Comparison of ENCODE assay signal across 16 cellular contexts in genomic region chr15:65550681-65551098, GRCh38. TPM values are rescaled to one million over a fixed set of nuclear protein-coding genes. Genes with fewer than 3 reads are reported as not detected.
A peak's percentile ranks its signal among the peaks of the same experiment; 100 is the strongest.
DNase-seq lines count a peak whose midpoint lies in the region; ATAC-seq and TF ChIP-seq lines count a peak whose summit lies in the region.
"Had no signal": no experiment of that assay in that cellular context is flagged by ENCODE, and none has a peak within 500 bp of the region (broad histone marks: within the 10 kb centered on the region; RNA-seq: fewer than 3 reads in every experiment).

No MANE protein-coding gene starts in this region.

- CTCF ChIA-PET in HEK293 (lab: Yijun Ruan, JAX): interaction anchor here (1.1 kb wide), 1 partner anchor 141 kb away, joined by 3 read pairs; no protein-coding TSS in a partner anchor
- CTCF ChIA-PET in RWPE1 (lab: Yijun Ruan, JAX): interaction anchor here (0.6 kb wide), 1 partner anchor 40 kb away, joined by 3 read pairs; no protein-coding TSS in a partner anchor

- peaks cover 14% of the 10 kb centered on the region in 2 donors for H3K4me1 Mint-ChIP-seq in natural killer cell treated with Interleukin-12 subunit alpha and Interleukin-12 subunit beta and Interleukin-15 and Interleukin-18, amount 100 ng/mL, for 72 hours (ENCODE audit: low read depth in 2 of 2)

- DNase-seq in body of pancreas (no peak), left lung (no peak), NCI-H1105 (lab: John Stamatoyannopoulos, UW) (no peak), RWPE1 (ENCODE audit: low spot score) (no peak), DMS 273 treated with DMSO at 0.1 percent for 48 hours (lab: John Stamatoyannopoulos, UW) (no peak)
- DNase-seq in natural killer cell treated with Interleukin-12 subunit alpha and Interleukin-12 subunit beta and Interleukin-15 and Interleukin-18, amount 100 ng/mL, for 72 hours (ENCODE audit: low spot score): no peak
- DNase-seq: C1 segment of cervical spinal cord; esophagus squamous epithelium; NCI-H2171; occipital lobe; stimulated activated CD4-positive, alpha-beta T cell treated with anti-CD3 and anti-CD28 coated beads, Interleukin-4, amount 100 ng/mL, for 24 hours; T1000 had no signal

- no peak overlapping the region for H3K27ac Mint-ChIP-seq in natural killer cell treated with Interleukin-12 subunit alpha and Interleukin-12 subunit beta and Interleukin-15 and Interleukin-18, amount 100 ng/mL, for 72 hours

- POLR2A ChIA-PET in HEK293 (lab: Yijun Ruan, JAX) (interaction anchor here (1.2 kb wide), 1 partner anchor 34 kb away, joined by 3 read pairs; the partner anchor contains the start of gene DPP8), RWPE1 (lab: Yijun Ruan, JAX; ENCODE audit: low non-redundant PET) (no interaction called here)

- H3K9me3 Mint-ChIP-seq in natural killer cell treated with Interleukin-12 subunit alpha and Interleukin-12 subunit beta and Interleukin-15 and Interleukin-18, amount 100 ng/mL, for 72 hours: no peaks in the 10 kb centered on the region

- H3K4me1 ChIP-seq in ACC112 (ENCODE audit: control insufficient read depth, insufficient read depth, low read length, unreplicated experiment): peaks cover 8% of the 10 kb centered on the region
- peaks cover 12% of the 10 kb centered on the region; the same call in 1 of the 2 replicates for H3K4me1 ChIP-seq in HEK293 (ENCODE audit: control insufficient read depth, insufficient read depth, low read length)
- peaks cover 18% of the 10 kb centered on the region for H3K4me1 ChIP-seq in body of pancreas
- H3K4me1 ChIP-seq in left lung: peaks cover 0 to 7% of the 10 kb centered on the region in 2 donors
- H3K4me1 ChIP-seq: esophagus squamous epithelium had no signal

- WGBS in body of pancreas, 2 donors: 29 to 31% methylated on average over 3 of the region's 3 CpGs

- no peak for TF ChIP-seq CTCF in HEK293 (tag by site-specific recombination; IDR thresholded peaks at IDR 0.05)
- TF ChIP-seq CTCF in body of pancreas (IDR thresholded peaks at IDR 0.05): no peak
- no peak for TF ChIP-seq CTCF in left lung (IDR thresholded peaks at IDR 0.05)
- TF ChIP-seq CTCF in RWPE1 (conservative IDR thresholded peaks at IDR 0.05; ENCODE audit: low read depth): no peak

- no peaks in the 10 kb centered on the region for H3K27me3 Mint-ChIP-seq in natural killer cell treated with Interleukin-12 subunit alpha and Interleukin-12 subunit beta and Interleukin-15 and Interleukin-18, amount 100 ng/mL, for 72 hours

- H3K27me3 ChIP-seq in ACC112 (ENCODE audit: insufficient read depth, low read length) (no peaks in the 10 kb centered on the region), body of pancreas (no peaks in the 10 kb centered on the region), left lung (no peaks in the 10 kb centered on the region)
- H3K27me3 ChIP-seq: cardiac muscle cell, esophagus squamous epithelium had no signal

- peaks cover 43% of the 10 kb centered on the region for H3K79me2 ChIP-seq in ACC112 (ENCODE audit: control insufficient read depth, insufficient read depth, low read length, unreplicated experiment)

- H3K4me3 Mint-ChIP-seq in natural killer cell treated with Interleukin-12 subunit alpha and Interleukin-12 subunit beta and Interleukin-15 and Interleukin-18, amount 100 ng/mL, for 72 hours: no peak overlapping the region

- H3K4me3 ChIP-seq in ACC112 (ENCODE audit: low read depth, low read length) (no peak overlapping the region; the same call in 1 of the 2 replicates), HEK293 (ENCODE audit: low read depth, low read length) (no peak overlapping the region), body of pancreas (no peak overlapping the region), left lung (no peak overlapping the region)
- H3K4me3 ChIP-seq: cardiac muscle cell, esophagus squamous epithelium, thoracic aorta had no signal

- H2AFZ ChIP-seq in ACC112 (ENCODE audit: low read length, unreplicated experiment): no peak overlapping the region

- no peaks in the 10 kb centered on the region for H3K9me3 ChIP-seq in HEK293 (ENCODE audit: control insufficient read depth, insufficient read depth, low read depth, low read length)
- no peaks in the 10 kb centered on the region for H3K9me3 ChIP-seq in body of pancreas
- H3K9me3 ChIP-seq in left lung: no peaks in the 10 kb centered on the region
- H3K9me3 ChIP-seq: esophagus squamous epithelium, thoracic aorta had no signal

- TF ChIP-seq POLR2A in body of pancreas (IDR thresholded peaks at IDR 0.05): no peak

- intact Hi-C loops in body of pancreas (cut with DNase I) (no loop called here), left lung (cut with DNase I) (no loop called here)

- H3K36me3 Mint-ChIP-seq in natural killer cell treated with Interleukin-12 subunit alpha and Interleukin-12 subunit beta and Interleukin-15 and Interleukin-18, amount 100 ng/mL, for 72 hours: peaks cover 4% of the 10 kb centered on the region

- H3K36me3 ChIP-seq in ACC112 (ENCODE audit: insufficient read depth, low read length): peaks cover 12% of the 10 kb centered on the region; the same call in 1 of the 2 replicates
- peaks cover 12 to 36% of the 10 kb centered on the region in 2 experiments for H3K36me3 ChIP-seq in HEK293 (ENCODE audit: control insufficient read depth in 2 of 2, insufficient read depth in 1 of 2, low read length in 2 of 2)
- no peaks in the 10 kb centered on the region for H3K36me3 ChIP-seq in body of pancreas (replicated peaks in 1 of 2; ENCODE audit: insufficient read depth in 1 of 2, low read depth in 2 of 2)
- H3K36me3 ChIP-seq in left lung: peaks cover 0 to 10% of the 10 kb centered on the region in 2 donors

- ATAC-seq in body of pancreas (no peak), left lung (peak; percentile 73)
- no peak for ATAC-seq in natural killer cell treated with Interleukin-12 subunit alpha and Interleukin-12 subunit beta and Interleukin-15 and Interleukin-18, amount 100 ng/mL, for 72 hours

- peak overlapping the region; percentile 16; the same call in 1 of the 2 replicates for H3K27ac ChIP-seq in ACC112 (ENCODE audit: low read depth, low read length)
- H3K27ac ChIP-seq in HEK293 (ENCODE audit: extremely low read depth, low read depth, low read length): no peak overlapping the region
- peak overlapping the region in 3 of 4 donors; percentile 4 to 58 (median 33) for H3K27ac ChIP-seq in body of pancreas
- no peak overlapping the region for H3K27ac ChIP-seq in left lung
- H3K27ac ChIP-seq in RWPE1: no peak overlapping the region
- H3K27ac ChIP-seq: cardiac muscle cell, esophagus squamous epithelium, thoracic aorta had no signal

TF ChIP-seq in HEK293, 187 proteins besides CTCF, POLR2A, EP300 and RAD21:
- TF ChIP-seq ZNF660 (tag by site-specific recombination; IDR thresholded peaks at IDR 0.05) (no peak), PRDM1 (tag by site-specific recombination; IDR thresholded peaks at IDR 0.05) (peak; percentile 41; the same call in 1 of the 2 replicates), ZNF157 (tag by site-specific recombination; IDR thresholded peaks at IDR 0.05) (no peak), KLF8 (tag by site-specific recombination; IDR thresholded peaks at IDR 0.05) (no peak), ZNF600 (tag by site-specific recombination; IDR thresholded peaks at IDR 0.05) (peak; percentile 76)
TF ChIP-seq in HEK293: peak in this region for 2.

RNA-seq across cellular contexts. Expression of gene HACD3, which starts 20.4 kb away (rescaled TPM):
- total RNA-seq in body of pancreas (10 to 100 TPM; 10.9 to 35.8 TPM), left lung (10 to 100 TPM; 51.1 to 86.4 TPM)
- 10 to 100 TPM; 39.3 to 49.6 TPM for total RNA-seq in natural killer cell treated with Interleukin-12 subunit alpha and Interleukin-12 subunit beta and Interleukin-15 and Interleukin-18, amount 100 ng/mL, for 72 hours

RNA-seq across cellular contexts. Expression of gene DPP8, which starts 33.2 kb away (rescaled TPM):
- total RNA-seq in body of pancreas (10 to 100 TPM; 13.0 to 27.4 TPM), left lung (10 to 100 TPM; 31.7 to 35.0 TPM)
- 10 to 100 TPM; 46.4 to 48.5 TPM for total RNA-seq in natural killer cell treated with Interleukin-12 subunit alpha and Interleukin-12 subunit beta and Interleukin-15 and Interleukin-18, amount 100 ng/mL, for 72 hours

Comparison
In these comparisons a context has a peak if more than half of its experiments do, and no peak if none do; other contexts are left out.
1. H3K27ac ChIP-seq: peak in ACC112 (single experiment) and body of pancreas (3 of 4); none in HEK293 (single experiment), left lung (0 of 2) and RWPE1 (single experiment).